8 cellular contexts compared by ENCODE assay signal in the genomic region with DNA sequence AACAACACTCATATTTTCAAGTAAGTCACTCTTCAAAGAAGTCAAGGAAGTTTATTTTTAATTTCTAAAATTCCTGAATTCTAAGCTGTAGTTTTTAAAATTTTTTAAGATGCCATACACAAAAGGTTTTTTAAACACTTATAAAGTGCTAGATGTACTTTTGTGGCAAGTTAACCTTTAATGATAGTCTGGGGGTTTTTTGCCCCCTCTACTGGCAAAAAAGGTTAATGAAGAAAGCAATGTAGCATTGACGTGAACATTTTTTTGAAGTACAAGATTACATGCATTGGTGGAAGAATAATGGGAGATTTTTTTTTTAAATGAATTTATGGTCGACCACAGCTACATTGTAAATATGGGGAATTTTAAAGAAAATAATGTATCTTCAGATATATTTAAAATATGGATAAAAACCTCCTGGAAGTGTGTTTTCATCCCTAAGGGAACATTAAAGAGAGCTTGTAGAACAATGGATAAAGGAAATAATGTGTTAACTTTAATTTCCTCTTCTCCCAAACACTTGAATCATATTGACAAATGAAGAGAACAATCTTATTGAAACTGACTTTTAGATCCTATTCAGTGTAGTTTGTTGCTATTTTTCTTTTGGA. TPM values are rescaled to one million over a fixed set of nuclear protein-coding genes. Genes with fewer than 3 reads are reported as not detected.
A peak's percentile ranks its signal among the peaks of the same experiment; 100 is the strongest.
DNase-seq lines count a peak whose midpoint lies in the region; ATAC-seq and TF ChIP-seq lines count a peak whose summit lies in the region.

No MANE protein-coding gene starts in this region.

- peak; percentile 80 for TF ChIP-seq CTCF in PC-3 (conservative IDR thresholded peaks at IDR 0.05; ENCODE audit: low read depth, low read length)
- TF ChIP-seq CTCF in epithelial cell of esophagus (IDR thresholded peaks at IDR 0.05; ENCODE audit: insufficient read depth, low read depth, low read length, missing control alignments) = peak; percentile 42
- no peak for TF ChIP-seq CTCF in neutrophil (IDR thresholded peaks at IDR 0.05)

- H3K36me3 Mint-ChIP-seq in activated naive CD8-positive, alpha-beta T cell treated with anti-CD3 and anti-CD28 coated beads, Interleukin-2, amount 50 U/mL, for 24 hours (ENCODE audit: low read depth) = peaks cover 57% of the 10 kb centered on the region

- H3K27me3 Mint-ChIP-seq in activated naive CD8-positive, alpha-beta T cell treated with anti-CD3 and anti-CD28 coated beads, Interleukin-2, amount 50 U/mL, for 24 hours = no peaks in the 10 kb centered on the region

- no peak overlapping the region for H3K9ac ChIP-seq in PC-3 (ENCODE audit: low read length)

- H3K4me2 ChIP-seq in PC-3 (ENCODE audit: low read length) = no peak overlapping the region

- H2AFZ ChIP-seq in PC-3 (ENCODE audit: low read length) = no peak overlapping the region

- H3K4me3 ChIP-seq in H7 (ENCODE audit: insufficient read depth, low read depth, low read length) (no peak overlapping the region), PC-3 (ENCODE audit: low read length) (no peak overlapping the region), epithelial cell of esophagus (ENCODE audit: low read length) (no peak overlapping the region), neutrophil (ENCODE audit: low read depth in 1 of 2, low read length in 1 of 2) (no peak overlapping the region)

- POLR2A ChIA-PET in PC-3 (lab: Charles Lee; ENCODE audit: unreplicated experiment) = no interaction called here

- H3K27ac ChIP-seq in PC-3 (ENCODE audit: low read length) = no peak overlapping the region
- H3K27ac ChIP-seq in neutrophil = peak overlapping the region; percentile 64

- intact Hi-C loops in PC-3 (cut with micrococcal nuclease) = loop anchor here (1.0 to 10.0 kb wide), 5 partner anchors 48 to 329 kb away; no protein-coding TSS in a partner anchor
- intact Hi-C loops in sciatic nerve (cut with DNase I) = loop anchor here (10.0 kb wide), 1 partner anchor 159 kb away; no protein-coding TSS in a partner anchor

- H3K9me2 ChIP-seq in PC-3 (replicated peaks; ENCODE audit: low read length) = no peaks in the 10 kb centered on the region

- H3K4me3 Mint-ChIP-seq in activated naive CD8-positive, alpha-beta T cell treated with anti-CD3 and anti-CD28 coated beads, Interleukin-2, amount 50 U/mL, for 24 hours = no peak overlapping the region

- peaks cover 19% of the 10 kb centered on the region for H3K4me1 Mint-ChIP-seq in activated naive CD8-positive, alpha-beta T cell treated with anti-CD3 and anti-CD28 coated beads, Interleukin-2, amount 50 U/mL, for 24 hours

- CTCF ChIA-PET in PC-3 (lab: Charles Lee) = interaction anchor here (0.7 to 1.1 kb wide), 3 partner anchors 162 to 228 kb away, joined by 3 to 6 read pairs (median 3); no protein-coding TSS in a partner anchor

- H3K9me3 Mint-ChIP-seq in activated naive CD8-positive, alpha-beta T cell treated with anti-CD3 and anti-CD28 coated beads, Interleukin-2, amount 50 U/mL, for 24 hours = no peaks in the 10 kb centered on the region

- peaks cover 15% of the 10 kb centered on the region for H3K4me1 ChIP-seq in PC-3 (ENCODE audit: insufficient read depth, low read length)
- peaks cover 26 to 29% of the 10 kb centered on the region in 2 experiments for H3K4me1 ChIP-seq in neutrophil (ENCODE audit: control insufficient read depth in 1 of 2, insufficient read depth in 1 of 2, low read depth in 1 of 2, low read length in 1 of 2)

- H3K27me3 ChIP-seq in H7 (ENCODE audit: control insufficient read depth, insufficient read depth, low read length) (no peaks in the 10 kb centered on the region), PC-3 (ENCODE audit: low read length) (no peaks in the 10 kb centered on the region), neutrophil (no peaks in the 10 kb centered on the region)

- ATAC-seq in PC-3 (0 out of 2 replicates have a peak, but pooled peaks have one; percentile 43), sciatic nerve (no peak)
- no peak for ATAC-seq in activated naive CD8-positive, alpha-beta T cell treated with anti-CD3 and anti-CD28 coated beads, Interleukin-2, amount 50 U/mL, for 24 hours

- peak; percentile 47 for DNase-seq in EL
- peak; percentile 11 for DNase-seq in H7
- DNase-seq in PC-3 = peak; percentile 70
- DNase-seq in epithelial cell of esophagus (ENCODE audit: low read depth) = peak; percentile 29
- DNase-seq in sciatic nerve (ENCODE audit: low spot score) = no peak
- no peak for DNase-seq in stimulated activated CD4-positive, alpha-beta T cell treated with anti-CD3 and anti-CD28 coated beads, Interleukin-15, amount 100 ng/mL, for 24 hours
- DNase-seq in activated naive CD8-positive, alpha-beta T cell treated with anti-CD3 and anti-CD28 coated beads, Interleukin-2, amount 50 U/mL, for 24 hours = no peak

- peaks cover 53% of the 10 kb centered on the region for H3K79me2 ChIP-seq in PC-3 (ENCODE audit: low read length)

- H3K9me3 ChIP-seq in PC-3 (ENCODE audit: low read length) = no peaks in the 10 kb centered on the region
- no peaks in the 10 kb centered on the region for H3K9me3 ChIP-seq in neutrophil

- H3K27ac Mint-ChIP-seq in activated naive CD8-positive, alpha-beta T cell treated with anti-CD3 and anti-CD28 coated beads, Interleukin-2, amount 50 U/mL, for 24 hours = no peak overlapping the region

- no TSS peak for BruUV-seq in PC-3 (replicated peaks; lab: Mats Ljungman, UMichigan)

- H3F3A ChIP-seq in PC-3 (ENCODE audit: low read length, unreplicated experiment) = no peaks in the 10 kb centered on the region

- peaks cover 2% of the 10 kb centered on the region for H3K36me3 ChIP-seq in H7 (replicated peaks; ENCODE audit: control insufficient read depth, insufficient read depth, low read length)
- peaks cover 75% of the 10 kb centered on the region for H3K36me3 ChIP-seq in PC-3 (ENCODE audit: low read depth, low read length)
- H3K36me3 ChIP-seq in neutrophil = peaks cover 42% of the 10 kb centered on the region

- H4K20me1 ChIP-seq in PC-3 (ENCODE audit: low read length) = peaks cover 5% of the 10 kb centered on the region; the same call in 1 of the 2 replicates

RNA-seq across cellular contexts. Expression of gene ITPRID2, which starts 12.6 kb away (rescaled TPM):
- total RNA-seq in H7 (2014; rRNA removed; shearing (Covaris generic)) = 10.5 and 13.6 TPM in 2 replicates
- 113 and 145 TPM in 2 replicates for total RNA-seq in PC-3 (2014; rRNA removed)
- 521 TPM for total RNA-seq in sciatic nerve

Comparison
In these comparisons a context has a peak if more than half of its experiments do, and no peak if none do; other contexts are left out.
1. DNase-seq: peak in EL (single experiment), H7 (single experiment), PC-3 (single experiment) and epithelial cell of esophagus (single experiment); none in sciatic nerve (single experiment), stimulated activated CD4-positive, alpha-beta T cell treated with anti-CD3 and anti-CD28 coated beads, Interleukin-15, amount 100 ng/mL, for 24 hours (single experiment) and activated naive CD8-positive, alpha-beta T cell treated with anti-CD3 and anti-CD28 coated beads, Interleukin-2, amount 50 U/mL, for 24 hours (single experiment).